Comparison of ENCODE assay signal across 7 cellular contexts in the genomic region with DNA sequence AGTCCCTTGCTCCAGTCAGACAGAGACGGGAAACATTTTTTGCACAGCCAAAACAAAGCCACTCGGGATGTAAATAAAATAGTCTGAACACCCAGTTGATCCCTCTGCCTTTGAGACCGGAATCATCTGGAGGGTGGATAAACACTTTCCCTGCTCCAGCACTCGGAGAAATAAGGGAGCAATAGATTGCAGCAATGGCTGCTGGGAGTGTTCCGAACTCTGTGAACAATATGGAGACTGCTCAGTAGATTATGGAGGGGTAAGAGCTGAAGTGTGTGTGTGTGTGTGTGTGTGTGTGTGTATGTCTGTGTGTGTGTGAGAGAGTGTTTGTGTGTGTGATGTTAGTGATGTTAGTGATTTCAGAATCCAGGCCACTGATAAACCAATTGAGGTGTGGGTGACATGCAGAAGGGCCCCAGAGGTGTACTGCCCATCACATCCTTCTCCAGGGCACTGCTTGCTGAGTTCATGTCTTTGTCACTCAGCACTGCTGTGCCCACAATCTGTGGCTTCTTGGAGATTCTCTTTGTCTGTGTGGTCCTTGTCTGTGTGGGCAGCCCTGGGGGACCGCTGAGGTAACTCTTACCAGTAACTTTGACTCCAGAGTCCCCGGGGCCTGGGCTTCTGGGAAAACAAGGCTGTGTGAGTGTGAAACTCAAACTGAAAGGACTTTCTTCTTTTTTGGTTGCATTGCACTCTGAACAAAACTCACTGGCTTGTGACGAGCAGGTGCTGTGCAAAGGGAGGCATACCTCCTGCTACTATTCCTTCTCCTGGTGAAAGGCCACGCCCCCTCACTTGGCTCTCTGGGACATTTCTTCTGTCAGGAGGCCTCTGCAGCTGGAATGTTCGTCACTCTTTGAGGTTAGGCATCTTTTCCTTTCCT. TPM values are rescaled to one million over a fixed set of nuclear protein-coding genes. Genes with fewer than 3 reads are reported as not detected.
DNase-seq lines count a peak whose midpoint lies in the region; ATAC-seq and TF ChIP-seq lines count a peak whose summit lies in the region.

No MANE protein-coding gene starts in this region.

- H3K27ac ChIP-seq in left lung (no peak overlapping the region), heart left ventricle (no peak overlapping the region)

- H3K27me3 Mint-ChIP-seq in immature natural killer cell (ENCODE audit: low read depth in 3 of 3): peaks cover 0 to 4% (median 0%) of the 10 kb centered on the region in 3 donors

- TF ChIP-seq CTCF in left lung (IDR thresholded peaks at IDR 0.05) (no peak), heart left ventricle (IDR thresholded peaks at IDR 0.05) (no peak)

- H3K4me3 Mint-ChIP-seq in immature natural killer cell: no peak overlapping the region

- intact Hi-C loops in left lung (cut with DNase I): no loop called here
- intact Hi-C loops in heart left ventricle (cut with DNase I): no loop called here

- DNase-seq in immature natural killer cell (no peak), NOMO-1 treated with DMSO at 0.1 percent for 48 hours (lab: John Stamatoyannopoulos, UW; ENCODE audit: unreplicated experiment) (no peak), left lung (no peak), heart left ventricle (no peak)

- H3K4me1 ChIP-seq in left lung: no peaks in the 10 kb centered on the region
- no peaks in the 10 kb centered on the region for H3K4me1 ChIP-seq in heart left ventricle

- H3K27me3 ChIP-seq in left lung (peaks cover 0 to 5% of the 10 kb centered on the region in 2 donors), heart left ventricle (peaks cover 0 to 7% (median 0%) of the 10 kb centered on the region in 9 donors)

- ATAC-seq in GM18868 (IDR thresholded peaks at IDR 0.05; ENCODE audit: unreplicated experiment) (peak; percentile 63), GM21447 (IDR thresholded peaks at IDR 0.05; ENCODE audit: unreplicated experiment) (peak; percentile 63), HG03442 (IDR thresholded peaks at IDR 0.05; ENCODE audit: unreplicated experiment) (peak; percentile 50), left lung (no peak), heart left ventricle (no peak)

- H3K4me3 ChIP-seq in left lung (no peak overlapping the region), heart left ventricle (peak overlapping the region in 1 of 12 donors; percentile 18)

- TF ChIP-seq POLR2A in heart left ventricle (IDR thresholded peaks at IDR 0.05): no peak

- H3K27ac Mint-ChIP-seq in immature natural killer cell: peak overlapping the region in 5 of 6 donors; percentile 3 to 48 (median 34)

- H3K9me3 ChIP-seq in left lung: peaks cover 0 to 9% of the 10 kb centered on the region in 2 donors
- no peaks in the 10 kb centered on the region for H3K9me3 ChIP-seq in heart left ventricle

- H3K4me1 Mint-ChIP-seq in immature natural killer cell: peaks cover 31% of the 10 kb centered on the region in 2 donors

- H3K9me3 Mint-ChIP-seq in immature natural killer cell: no peaks in the 10 kb centered on the region

- WGBS in heart left ventricle, 4 donors: 73 to 81% (median 75%) methylated on average over 10 of the region's 10 CpGs

- H3K36me3 ChIP-seq in left lung (no peaks in the 10 kb centered on the region), heart left ventricle (no peaks in the 10 kb centered on the region)

- peaks cover 5 to 16% (median 13%) of the 10 kb centered on the region in 3 donors for H3K36me3 Mint-ChIP-seq in immature natural killer cell

RNA-seq across cellular contexts. Expression of gene CRYGS, which starts 23.0 kb away (rescaled TPM):
- polyA plus RNA-seq in immature natural killer cell (under 1 TPM in 1 of 3 donors, not detected in 2; 0.37 TPM), heart left ventricle (1 to 10 TPM in 1 of 2 donors, under 1 TPM in 1; 0.32 to 2.7 TPM)
- total RNA-seq in left lung (1 to 10 TPM; 1.8 to 3.7 TPM), heart left ventricle (1 to 10 TPM in 2 of 9 donors, under 1 TPM in 6, not detected in 1; 0.18 to 1.6 (median 0.76) TPM)

RNA-seq across cellular contexts. Expression of gene TBCCD1, which starts 45.9 kb away (rescaled TPM):
- polyA plus RNA-seq in immature natural killer cell (10 to 100 TPM; 18.8 to 32.4 (median 21.6) TPM), heart left ventricle (10 to 100 TPM in 1 of 2 donors, 1 to 10 TPM in 1; 2.9 to 10.3 TPM)
- total RNA-seq in left lung (10 to 100 TPM; 11.6 to 12.1 TPM), heart left ventricle (1 to 10 TPM; 6.2 to 9.8 (median 7.6) TPM)

RNA-seq across cellular contexts. Expression of gene DNAJB11, which starts 49.3 kb away (rescaled TPM):
- polyA plus RNA-seq in immature natural killer cell (10 to 100 TPM; 61.3 to 89.6 (median 81.0) TPM), heart left ventricle (100 to 1,000 TPM in 1 of 2 donors, 10 to 100 TPM in 1; 33.7 to 151 TPM)
- total RNA-seq in left lung (10 to 100 TPM; 46.8 to 78.3 TPM), heart left ventricle (10 to 100 TPM; 17.3 to 37.7 (median 25.2) TPM)

Comparison
In these comparisons a context has a peak if more than half of its experiments do, and no peak if none do; other contexts are left out.
1. ATAC-seq: peak in GM18868 (single experiment), GM21447 (single experiment) and HG03442 (single experiment); none in left lung (single experiment) and heart left ventricle (0 of 4).